1 cellular context compared by ENCODE assay signal in the genomic region with DNA sequence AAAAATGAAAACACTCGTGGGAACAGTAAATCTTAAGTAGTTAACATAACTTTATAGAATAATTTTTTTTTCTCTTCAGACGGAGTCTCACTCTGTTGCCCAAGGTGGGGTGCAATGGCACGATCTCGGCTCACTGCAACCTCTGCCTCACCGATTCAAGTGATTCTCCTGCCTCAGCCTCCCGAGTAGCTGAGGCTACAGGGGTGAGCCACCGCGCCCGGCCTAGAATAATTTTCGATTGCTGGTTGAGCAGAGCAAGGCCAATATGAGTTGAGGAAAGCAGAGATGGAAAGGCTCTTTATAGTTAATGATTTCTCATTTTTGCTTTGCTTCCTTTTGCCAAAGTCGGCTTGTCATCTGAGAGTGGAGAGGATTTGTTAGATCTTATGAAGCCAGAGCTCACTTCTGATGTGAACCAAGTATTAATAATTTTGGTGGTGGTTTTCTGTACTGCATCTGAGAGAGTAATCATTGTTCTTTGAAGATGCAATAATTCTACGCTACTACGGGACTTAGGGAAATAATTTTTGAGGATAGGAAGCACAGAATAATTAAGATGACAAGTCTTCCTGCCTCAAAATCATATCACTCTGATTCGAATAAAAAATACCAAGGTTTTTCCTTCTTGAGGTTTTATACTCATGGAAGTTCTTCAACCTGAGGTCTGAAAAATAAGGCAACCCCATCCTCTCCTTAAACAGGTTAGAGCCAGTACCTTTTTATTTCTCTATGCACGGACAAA.
TF ChIP-seq lines count a peak whose summit lies in the region.

No MANE protein-coding gene starts in this region.

TF ChIP-seq in IMR-90, 13 proteins besides CTCF, POLR2A, EP300 and RAD21:
- TF ChIP-seq, protein P1, sequence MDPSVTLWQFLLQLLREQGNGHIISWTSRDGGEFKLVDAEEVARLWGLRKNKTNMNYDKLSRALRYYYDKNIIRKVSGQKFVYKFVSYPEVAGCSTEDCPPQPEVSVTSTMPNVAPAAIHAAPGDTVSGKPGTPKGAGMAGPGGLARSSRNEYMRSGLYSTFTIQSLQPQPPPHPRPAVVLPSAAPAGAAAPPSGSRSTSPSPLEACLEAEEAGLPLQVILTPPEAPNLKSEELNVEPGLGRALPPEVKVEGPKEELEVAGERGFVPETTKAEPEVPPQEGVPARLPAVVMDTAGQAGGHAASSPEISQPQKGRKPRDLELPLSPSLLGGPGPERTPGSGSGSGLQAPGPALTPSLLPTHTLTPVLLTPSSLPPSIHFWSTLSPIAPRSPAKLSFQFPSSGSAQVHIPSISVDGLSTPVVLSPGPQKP (IDR thresholded peaks at IDR 0.05; ENCODE audit: borderline replicate concordance, low read depth, low read length) = no peak
- no peak for TF ChIP-seq CHD1 (IDR thresholded peaks at IDR 0.05; ENCODE audit: low read depth, low read length)
- TF ChIP-seq BHLHE40 (IDR thresholded peaks at IDR 0.05; ENCODE audit: low read depth, low read length) = no peak
- TF ChIP-seq FOS (IDR thresholded peaks at IDR 0.05; ENCODE audit: low read depth, low read length) = no peak
- TF ChIP-seq CEBPB (IDR thresholded peaks at IDR 0.05; ENCODE audit: low read depth, low read length) = no peak
- TF ChIP-seq RCOR1 (IDR thresholded peaks at IDR 0.05; ENCODE audit: insufficient replicate concordance, low read length) = no peak
- no peak for TF ChIP-seq RFX5 (IDR thresholded peaks at IDR 0.05; ENCODE audit: low read depth, low read length)
